ENCODE assay signal across 8 cellular contexts in the genomic region with DNA sequence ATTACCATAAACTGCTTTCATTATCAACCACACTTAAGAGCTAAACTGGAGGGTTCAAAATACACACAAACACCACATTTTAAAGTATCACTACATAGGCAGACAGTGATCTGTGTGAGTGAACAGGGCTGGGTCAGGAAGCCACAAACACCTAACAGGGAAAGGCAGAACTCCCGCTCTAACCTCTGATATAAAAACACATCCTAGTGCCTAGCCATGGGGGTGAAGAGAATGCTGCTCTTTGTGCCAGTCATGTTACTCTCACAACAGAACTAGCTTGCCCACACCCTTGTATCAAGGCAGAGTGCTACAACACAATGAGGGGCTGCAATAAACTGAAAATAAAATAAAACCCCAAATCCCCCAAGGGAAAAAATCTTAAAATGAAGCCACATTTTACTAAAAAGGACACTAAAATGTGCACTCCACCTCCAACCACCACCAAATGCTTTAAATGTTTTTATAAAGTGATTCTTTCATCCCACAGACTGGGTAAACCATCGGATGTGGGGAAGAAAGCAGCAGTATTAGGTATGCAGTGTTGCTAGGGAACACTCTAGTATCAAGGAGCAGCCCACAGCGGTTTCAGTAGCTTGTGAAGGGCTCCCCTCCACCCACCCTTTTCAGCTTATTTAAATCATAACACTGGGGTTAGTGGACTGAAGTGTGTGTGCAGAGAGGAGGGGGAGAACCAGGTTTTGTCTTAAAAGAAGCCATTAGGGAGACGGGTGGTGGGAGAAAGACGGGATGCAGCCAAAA.
A peak's percentile ranks its signal among the peaks of the same experiment; 100 is the strongest.
DNase-seq lines count a peak whose midpoint lies in the region; ATAC-seq and TF ChIP-seq lines count a peak whose summit lies in the region.

No MANE protein-coding gene starts in this region.

- no peaks in the 10 kb centered on the region for H3K9me3 Mint-ChIP-seq in GM23338

- ATAC-seq in GM23338 (peak; percentile 95), HG02642 (IDR thresholded peaks at IDR 0.05; ENCODE audit: poor library complexity, unreplicated experiment) (no peak), foreskin keratinocyte (no peak), GM21360 (IDR thresholded peaks at IDR 0.05; ENCODE audit: unreplicated experiment) (no peak)

- H3K36me3 ChIP-seq in GM23338 (ENCODE audit: insufficient read depth) = no peaks in the 10 kb centered on the region

- H3F3A ChIP-seq in GM23338 (replicated peaks; ENCODE audit: low read depth) = no peaks in the 10 kb centered on the region

- DNase-seq in GM23338 (ENCODE audit: low spot score) = peak; percentile 59
- peak; percentile 16 for DNase-seq in T follicular helper cell (ENCODE audit: low read depth)
- DNase-seq in central memory CD4-positive, alpha-beta T cell = peak; percentile 77
- DNase-seq in stimulated activated CD8-positive, alpha-beta memory T cell treated with anti-CD3 and anti-CD28 coated beads, Interleukin-12 subunit alpha, Interleukin-12 subunit beta, amount 100 ng/mL, for 4 hours (ENCODE audit: low read depth) = peak; percentile 5
- no peak for DNase-seq in foreskin keratinocyte
- no peak for DNase-seq in DMS79 (lab: John Stamatoyannopoulos, UW)

- no peak for TF ChIP-seq CTCF in GM23338 (conservative IDR thresholded peaks at IDR 0.05; ENCODE audit: low read depth in 2 of 2)
- TF ChIP-seq CTCF in foreskin keratinocyte (conservative IDR thresholded peaks at IDR 0.05) = no peak

- H3K27ac Mint-ChIP-seq in GM23338 = 0 out of 2 replicates have a peak overlapping the region, but pooled peaks have one; percentile 4

- no peak overlapping the region for H3K4me3 ChIP-seq in GM23338

- peaks cover 4% of the 10 kb centered on the region; the same call in 1 of the 3 replicates for H3K36me3 Mint-ChIP-seq in GM23338 (ENCODE audit: low read depth)

- no peaks in the 10 kb centered on the region for H3K79me2 ChIP-seq in GM23338 (replicated peaks; ENCODE audit: insufficient read depth)

- peaks cover 19% of the 10 kb centered on the region for H3K4me1 Mint-ChIP-seq in GM23338

- no peak overlapping the region for H3K27ac ChIP-seq in GM23338 (ENCODE audit: low read depth)
- no peak overlapping the region for H3K27ac ChIP-seq in foreskin keratinocyte

- peaks cover 9% of the 10 kb centered on the region for H3K4me1 ChIP-seq in GM23338 (ENCODE audit: insufficient read depth)
- H3K4me1 ChIP-seq in foreskin keratinocyte = no peaks in the 10 kb centered on the region

- H2AFZ ChIP-seq in GM23338 = no peak overlapping the region

- H3K4me2 ChIP-seq in GM23338 = no peak overlapping the region

- no peaks in the 10 kb centered on the region for H3K9me2 ChIP-seq in GM23338 (ENCODE audit: insufficient read depth)

- no peak overlapping the region for H3K4me3 Mint-ChIP-seq in GM23338

- H3K27me3 Mint-ChIP-seq in GM23338 (ENCODE audit: insufficient read depth, low read depth, poor library complexity) = no peaks in the 10 kb centered on the region

- no peaks in the 10 kb centered on the region for H4K20me1 ChIP-seq in GM23338 (replicated peaks; ENCODE audit: insufficient read depth)

- no peaks in the 10 kb centered on the region for H3K27me3 ChIP-seq in GM23338 (ENCODE audit: insufficient read depth)
- no peaks in the 10 kb centered on the region for H3K27me3 ChIP-seq in foreskin keratinocyte

TF ChIP-seq in GM23338, 12 proteins besides CTCF, POLR2A, EP300 and RAD21:
- TF ChIP-seq CREB1 (CRISPR knock-in tag; IDR thresholded peaks at IDR 0.05; ENCODE audit: low read depth) (no peak), EZH2phosphoT487 (IDR thresholded peaks at IDR 0.05; ENCODE audit: unreplicated experiment) (no peak), NANOG (IDR thresholded peaks at IDR 0.05; ENCODE audit: borderline replicate concordance) (no peak), POLR2AphosphoS5 (IDR thresholded peaks at IDR 0.05; ENCODE audit: low read depth) (no peak)
- TF ChIP-seq, protein P1, sequence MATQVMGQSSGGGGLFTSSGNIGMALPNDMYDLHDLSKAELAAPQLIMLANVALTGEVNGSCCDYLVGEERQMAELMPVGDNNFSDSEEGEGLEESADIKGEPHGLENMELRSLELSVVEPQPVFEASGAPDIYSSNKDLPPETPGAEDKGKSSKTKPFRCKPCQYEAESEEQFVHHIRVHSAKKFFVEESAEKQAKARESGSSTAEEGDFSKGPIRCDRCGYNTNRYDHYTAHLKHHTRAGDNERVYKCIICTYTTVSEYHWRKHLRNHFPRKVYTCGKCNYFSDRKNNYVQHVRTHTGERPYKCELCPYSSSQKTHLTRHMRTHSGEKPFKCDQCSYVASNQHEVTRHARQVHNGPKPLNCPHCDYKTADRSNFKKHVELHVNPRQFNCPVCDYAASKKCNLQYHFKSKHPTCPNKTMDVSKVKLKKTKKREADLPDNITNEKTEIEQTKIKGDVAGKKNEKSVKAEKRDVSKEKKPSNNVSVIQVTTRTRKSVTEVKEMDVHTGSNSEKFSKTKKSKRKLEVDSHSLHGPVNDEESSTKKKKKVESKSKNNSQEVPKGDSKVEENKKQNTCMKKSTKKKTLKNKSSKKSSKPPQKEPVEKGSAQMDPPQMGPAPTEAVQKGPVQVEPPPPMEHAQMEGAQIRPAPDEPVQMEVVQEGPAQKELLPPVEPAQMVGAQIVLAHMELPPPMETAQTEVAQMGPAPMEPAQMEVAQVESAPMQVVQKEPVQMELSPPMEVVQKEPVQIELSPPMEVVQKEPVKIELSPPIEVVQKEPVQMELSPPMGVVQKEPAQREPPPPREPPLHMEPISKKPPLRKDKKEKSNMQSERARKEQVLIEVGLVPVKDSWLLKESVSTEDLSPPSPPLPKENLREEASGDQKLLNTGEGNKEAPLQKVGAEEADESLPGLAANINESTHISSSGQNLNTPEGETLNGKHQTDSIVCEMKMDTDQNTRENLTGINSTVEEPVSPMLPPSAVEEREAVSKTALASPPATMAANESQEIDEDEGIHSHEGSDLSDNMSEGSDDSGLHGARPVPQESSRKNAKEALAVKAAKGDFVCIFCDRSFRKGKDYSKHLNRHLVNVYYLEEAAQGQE (IDR thresholded peaks at IDR 0.05; ENCODE audit: unreplicated experiment) = no peak
TF ChIP-seq in GM23338: peak in this region for 0.

Comparison
In these comparisons a context has a peak if more than half of its experiments do, and no peak if none do; other contexts are left out.
1. DNase-seq: peak in GM23338 (single experiment), T follicular helper cell (single experiment), central memory CD4-positive, alpha-beta T cell (single experiment) and stimulated activated CD8-positive, alpha-beta memory T cell treated with anti-CD3 and anti-CD28 coated beads, Interleukin-12 subunit alpha, Interleukin-12 subunit beta, amount 100 ng/mL, for 4 hours (single experiment); none in foreskin keratinocyte (0 of 2) and DMS79 (single experiment).